Comparison of ENCODE assay signal across 1 cellular context in genomic region chr10:102502029-102502336, GRCh38.
A peak's percentile ranks its signal among the peaks of the same experiment; 100 is the strongest.
TF ChIP-seq lines count a peak whose summit lies in the region.

No MANE protein-coding gene starts in this region.

TF ChIP-seq in H1, 55 proteins besides CTCF, POLR2A, EP300 and RAD21 (continued from another document):
- TF ChIP-seq BRCA1 (IDR thresholded peaks at IDR 0.05; ENCODE audit: low read depth, low read length): 0 out of 2 replicates have a peak, but pooled peaks have one; percentile 11
- peak; percentile 48; the same call in 1 of the 2 replicates for TF ChIP-seq GABPA (IDR thresholded peaks at IDR 0.05; ENCODE audit: borderline replicate concordance, insufficient read depth, low read length)
- TF ChIP-seq TBP (IDR thresholded peaks at IDR 0.05; ENCODE audit: low read depth, low read length): peak; percentile 47
- no peak for TF ChIP-seq KDM1A (IDR thresholded peaks at IDR 0.05; ENCODE audit: borderline replicate concordance, low read length)
TF ChIP-seq in H1: peak in this region for 9.
